In the genomic region with DNA sequence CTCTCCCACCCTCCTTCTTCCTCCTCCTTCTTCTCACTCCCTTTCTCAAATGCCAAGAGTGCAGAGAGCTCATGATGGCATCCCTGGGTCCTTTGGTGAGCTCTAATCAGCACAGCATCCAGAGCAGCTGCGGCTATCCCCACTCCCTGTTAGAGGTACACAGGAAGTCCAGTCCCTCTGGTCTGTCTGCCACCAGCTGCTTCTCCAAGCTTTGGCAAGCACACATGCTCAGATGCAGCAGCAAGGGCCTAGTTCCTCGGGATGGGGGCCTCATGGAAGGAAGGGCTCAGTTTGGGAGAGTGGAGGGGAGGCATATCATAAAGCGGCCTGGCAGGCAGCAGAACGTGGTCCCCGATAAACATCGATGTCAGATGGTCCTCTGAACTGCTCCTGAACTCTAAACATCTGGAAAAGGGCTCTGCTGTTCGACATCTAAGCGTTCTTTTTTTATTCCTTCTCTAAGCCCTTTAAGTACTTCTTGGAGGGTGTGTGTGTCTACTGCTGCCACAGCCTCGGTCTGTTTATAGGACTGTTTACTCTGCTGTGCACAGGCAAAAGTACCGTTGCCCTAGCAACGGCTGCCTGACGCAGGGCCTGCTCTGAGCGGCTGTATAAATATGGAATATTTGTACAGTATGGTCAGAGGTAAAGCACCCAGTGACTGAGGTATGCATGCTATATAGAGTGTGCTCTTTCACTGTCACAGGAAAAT, we compare ENCODE assay signal across 8 cellular contexts.
DNase-seq lines count a peak whose midpoint lies in the region; ATAC-seq, FAIRE-seq and TF ChIP-seq lines count a peak whose summit lies in the region.

No MANE protein-coding gene starts in this region.

- H3K27me3 Mint-ChIP-seq in T-helper 17 cell: peaks cover 43% of the 10 kb centered on the region

- ATAC-seq in T-helper 17 cell (no peak), GM21526 (IDR thresholded peaks at IDR 0.05; ENCODE audit: low FRiP score, unreplicated experiment) (no peak), GM21737 (IDR thresholded peaks at IDR 0.05; ENCODE audit: unreplicated experiment) (no peak)

- no peak overlapping the region for H3K4me3 Mint-ChIP-seq in T-helper 17 cell

- no peak overlapping the region for H3K4me3 ChIP-seq in kidney (ENCODE audit: low read length in 2 of 2)

- no peaks in the 10 kb centered on the region for H3K36me3 Mint-ChIP-seq in T-helper 17 cell (ENCODE audit: low read depth)

- H3K9me3 ChIP-seq in kidney (ENCODE audit: control insufficient read depth in 1 of 2, low read length in 2 of 2) (no peaks in the 10 kb centered on the region), T-helper 17 cell (ENCODE audit: control insufficient read depth, low read length, poor library complexity, severe bottlenecking) (no peaks in the 10 kb centered on the region)

- no peak overlapping the region for H3K27ac Mint-ChIP-seq in T-helper 17 cell

- TF ChIP-seq CTCF in kidney (IDR thresholded peaks at IDR 0.05; ENCODE audit: borderline replicate concordance, extremely low read depth, insufficient read depth): no peak

- intact Hi-C loops in kidney (cut with DNase I): no loop called here

- H3K36me3 ChIP-seq in kidney (ENCODE audit: control insufficient read depth in 1 of 2, insufficient read depth in 2 of 2, low read length in 2 of 2): peaks cover 2 to 50% of the 10 kb centered on the region in 2 donors

- peak overlapping the region in 1 of 2 donors; percentile 23 for H3K9ac ChIP-seq in kidney (ENCODE audit: low read length in 2 of 2)

- no peak for FAIRE-seq in kidney (lab: Jason Lieb, UNC)

- DNase-seq in HuH-7 (ENCODE audit: low spot score): peak; percentile 10
- peak; percentile 74 for DNase-seq in kidney
- peak; percentile 59 for DNase-seq in superior temporal gyrus (ENCODE audit: extremely low spot score)
- DNase-seq in glomerular visceral epithelial cell (ENCODE audit: extremely low spot score): no peak
- no peak for DNase-seq in T-helper 17 cell

- no peaks in the 10 kb centered on the region for H3K4me1 Mint-ChIP-seq in T-helper 17 cell

- peak overlapping the region; percentile 67 for H3K27ac ChIP-seq in angular gyrus (ENCODE audit: low read depth, low read length)
- H3K27ac ChIP-seq in kidney (ENCODE audit: low read depth in 2 of 2, low read length in 2 of 2): peak overlapping the region; percentile 54 to 74

- peaks cover 5 to 14% of the 10 kb centered on the region in 2 donors for H3K4me1 ChIP-seq in kidney (ENCODE audit: control insufficient read depth in 1 of 2, insufficient read depth in 1 of 2, low read depth in 1 of 2, low read length in 2 of 2)

Comparison
In these comparisons a context has a peak if more than half of its experiments do, and no peak if none do; other contexts are left out.
1. DNase-seq: peak in HuH-7 (single experiment), kidney (single experiment) and superior temporal gyrus (single experiment); none in glomerular visceral epithelial cell (single experiment) and T-helper 17 cell (0 of 3).